Comparison of ENCODE assay signal across 8 cellular contexts in the genomic region with DNA sequence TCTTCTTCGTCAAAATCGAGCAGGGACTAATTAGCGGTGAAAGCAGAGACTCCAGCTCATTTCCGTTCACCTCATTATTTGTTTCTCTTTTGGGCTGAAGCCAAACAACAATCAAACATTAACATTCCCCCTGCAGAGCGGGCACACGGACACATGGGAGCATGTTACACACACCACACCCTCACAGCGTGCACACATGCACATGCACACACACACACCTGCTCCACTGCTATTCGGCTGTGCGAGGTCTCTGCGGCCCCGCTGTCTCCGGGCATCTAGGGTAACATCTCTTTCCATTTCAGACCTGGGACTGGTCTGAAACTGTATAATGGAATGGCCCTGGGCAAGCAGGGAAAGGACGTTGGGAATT. TPM values are rescaled to one million over a fixed set of nuclear protein-coding genes. Genes with fewer than 3 reads are reported as not detected.
DNase-seq lines count a peak whose midpoint lies in the region; ATAC-seq and TF ChIP-seq lines count a peak whose summit lies in the region.

No MANE protein-coding gene starts in this region.

- peaks cover 31% of the 10 kb centered on the region for H3K4me1 Mint-ChIP-seq in HFFc6 (ENCODE audit: low read depth)
- H3K4me1 Mint-ChIP-seq in T-helper 17 cell: peaks cover 45% of the 10 kb centered on the region

- peak overlapping the region; percentile 91 for H3K4me2 ChIP-seq in BLaER1

- TF ChIP-seq POLR2A in stomach (IDR thresholded peaks at IDR 0.05): no peak

- intact Hi-C loops in right cardiac atrium (cut with DNase I): loop anchor here (2.0 to 10.0 kb wide), 6 partner anchors 128 to 280 kb away; partner anchors contain the start of gene LRRC8C (in 4 of the 4)
- intact Hi-C loops in stomach (cut with DNase I; ENCODE audit: low total_unique reads): loop anchor here (10.0 kb wide), 1 partner anchor 278 kb away; no protein-coding TSS in a partner anchor

- no peaks in the 10 kb centered on the region for H3K36me3 Mint-ChIP-seq in HFFc6 (ENCODE audit: low read depth)
- no peaks in the 10 kb centered on the region for H3K36me3 Mint-ChIP-seq in T-helper 17 cell (ENCODE audit: low read depth)

- no peaks in the 10 kb centered on the region for H3K9me3 Mint-ChIP-seq in HFFc6

- no peaks in the 10 kb centered on the region for H3K9me3 ChIP-seq in BLaER1
- no peaks in the 10 kb centered on the region for H3K9me3 ChIP-seq in T-helper 17 cell (ENCODE audit: control insufficient read depth, low read length, poor library complexity, severe bottlenecking)
- no peaks in the 10 kb centered on the region for H3K9me3 ChIP-seq in right cardiac atrium (ENCODE audit: control insufficient read depth, low read length)
- no peaks in the 10 kb centered on the region for H3K9me3 ChIP-seq in stomach
- H3K9me3 ChIP-seq in MG63: no peaks in the 10 kb centered on the region

- H3K4me3 ChIP-seq in BLaER1 (peak overlapping the region; percentile 62), right cardiac atrium (ENCODE audit: low read length) (peak overlapping the region; percentile 69), stomach (peak overlapping the region; percentile 41 to 47 (median 45)), MG63 (no peak overlapping the region; the same call in 1 of the 2 replicates)

- ATAC-seq in T-helper 17 cell (peak; percentile 9), right cardiac atrium (peak; percentile 23 to 43)

- H3K4me3 Mint-ChIP-seq in HFFc6 (peak overlapping the region; percentile 91), T-helper 17 cell (peak overlapping the region; percentile 96)

- H3K36me3 ChIP-seq in BLaER1: no peaks in the 10 kb centered on the region
- H3K36me3 ChIP-seq in stomach: no peaks in the 10 kb centered on the region
- H3K36me3 ChIP-seq in MG63: no peaks in the 10 kb centered on the region

- no peak for TF ChIP-seq EP300 in stomach (IDR thresholded peaks at IDR 0.05)

- DNase-seq in HFFc6 (no peak), T-helper 17 cell (no peak), right cardiac atrium (no peak), stomach (no peak), AG20443 (ENCODE audit: low spot score) (no peak), MG63 (no peak), 8988T (no peak)

- H3K9ac ChIP-seq in BLaER1: peak overlapping the region; percentile 69

- no peaks in the 10 kb centered on the region for H4K20me1 ChIP-seq in BLaER1

- H3K27ac ChIP-seq in BLaER1 (peak overlapping the region; percentile 57), right cardiac atrium (ENCODE audit: low read length) (no peak overlapping the region), stomach (peak overlapping the region in 4 of 5 donors; percentile 42 to 78 (median 56))

- no peaks in the 10 kb centered on the region for H3K27me3 ChIP-seq in BLaER1
- no peaks in the 10 kb centered on the region for H3K27me3 ChIP-seq in right cardiac atrium (ENCODE audit: control insufficient read depth, insufficient read depth)
- H3K27me3 ChIP-seq in stomach: no peaks in the 10 kb centered on the region
- H3K27me3 ChIP-seq in MG63: no peaks in the 10 kb centered on the region

- H3K27me3 Mint-ChIP-seq in HFFc6 (ENCODE audit: insufficient read depth) (peaks cover 6% of the 10 kb centered on the region; the same call in 1 of the 2 replicates), T-helper 17 cell (no peaks in the 10 kb centered on the region)

- WGBS in right cardiac atrium: 57% methylated on average over 13 of the region's 13 CpGs
- WGBS in stomach, 5 donors: 14 to 50% (median 34%) methylated on average over 12 to 13 of the region's 13 CpGs

- H3K4me1 ChIP-seq in BLaER1 (peaks cover 65% of the 10 kb centered on the region), right cardiac atrium (ENCODE audit: control insufficient read depth, insufficient read depth, low read length) (peaks cover 9% of the 10 kb centered on the region), stomach (peaks cover 5 to 45% (median 20%) of the 10 kb centered on the region in 4 donors)

- TF ChIP-seq CTCF in HFFc6 (IDR thresholded peaks at IDR 0.05): no peak
- TF ChIP-seq CTCF in stomach (IDR thresholded peaks at IDR 0.05): no peak

- no peak overlapping the region for H3K27ac Mint-ChIP-seq in HFFc6
- peak overlapping the region; percentile 94 for H3K27ac Mint-ChIP-seq in T-helper 17 cell

RNA-seq across cellular contexts. Expression of gene LRRC8D, which starts 58.4 kb away (rescaled TPM):
- 10 to 100 TPM; 33.5 to 46.7 (median 41.8) TPM for total RNA-seq in HFFc6 (2021; fragmentation: NEBNext Ultra II Directional; extraction: Animal tissue kit (Norgen Biotek cat#: 25700))
- total RNA-seq in T-helper 17 cell (10 to 100 TPM; 28.3 to 33.5 TPM), right cardiac atrium (1 to 10 TPM; 5.0 to 8.2 (median 7.2) TPM), stomach (10 to 100 TPM in 2 of 5 donors, 1 to 10 TPM in 2, under 1 TPM in 1; under 0.01 to 13.8 (median 10.0) TPM)
- polyA plus RNA-seq in right cardiac atrium (3.6 TPM), stomach (1 to 10 TPM; 2.9 to 6.4 (median 3.7) TPM)
- 21.2 and 21.5 TPM in 2 replicates for total RNA-seq in MG63 (2014; rRNA removed; shearing (Covaris generic); ENCODE audit: low replicate concordance)
